10 cellular contexts compared by ENCODE assay signal in genomic region chr13:49560270-49561063, GRCh38. TPM values are rescaled to one million over a fixed set of nuclear protein-coding genes. Genes with fewer than 3 reads are reported as not detected.
DNase-seq lines count a peak whose midpoint lies in the region; ATAC-seq and TF ChIP-seq lines count a peak whose summit lies in the region.
"Had no signal": no experiment of that assay in that cellular context is flagged by ENCODE, and none has a peak within 500 bp of the region (broad histone marks: within the 10 kb centered on the region; RNA-seq: fewer than 3 reads in every experiment).

No MANE protein-coding gene starts in this region.

- H3K27ac Mint-ChIP-seq in stimulated activated effector memory CD8-positive, alpha-beta T cell treated with anti-CD3 and anti-CD28 coated beads, Interleukin-12 subunit alpha, Interleukin-12 subunit beta, amount 100 ng/mL, for 72 hours: peak overlapping the region; percentile 75
- H3K27ac Mint-ChIP-seq: activated CD4-positive, alpha-beta memory T cell treated with anti-CD3 and anti-CD28 coated beads for 36 hours had no signal

- H3K27me3 ChIP-seq in H7 (ENCODE audit: control insufficient read depth, insufficient read depth, low read length): no peaks in the 10 kb centered on the region
- H3K27me3 ChIP-seq in left ventricle myocardium inferior (ENCODE audit: low read depth): no peaks in the 10 kb centered on the region
- H3K27me3 ChIP-seq: esophagus muscularis mucosa had no signal

- DNase-seq in H7 (peak; percentile 50), RWPE1 (ENCODE audit: low spot score) (peak; percentile 14), left ventricle myocardium inferior (no peak), NCI-H2029 (lab: John Stamatoyannopoulos, UW) (no peak)
- no peak for DNase-seq in stimulated activated effector memory CD8-positive, alpha-beta T cell treated with anti-CD3 and anti-CD28 coated beads, Interleukin-12 subunit alpha, Interleukin-12 subunit beta, amount 100 ng/mL, for 72 hours (ENCODE audit: low spot score in 2 of 2)
- DNase-seq: activated CD4-positive, alpha-beta memory T cell treated with anti-CD3 and anti-CD28 coated beads for 36 hours; NCI-H1436 had no signal

- peaks cover 19% of the 10 kb centered on the region for H3K4me1 ChIP-seq in left ventricle myocardium inferior
- H3K4me1 ChIP-seq: esophagus muscularis mucosa had no signal

- no peak overlapping the region for H3K4me3 Mint-ChIP-seq in stimulated activated effector memory CD8-positive, alpha-beta T cell treated with anti-CD3 and anti-CD28 coated beads, Interleukin-12 subunit alpha, Interleukin-12 subunit beta, amount 100 ng/mL, for 72 hours
- H3K4me3 Mint-ChIP-seq: activated CD4-positive, alpha-beta memory T cell treated with anti-CD3 and anti-CD28 coated beads for 36 hours had no signal

- POLR2A ChIA-PET in RWPE1 (lab: Yijun Ruan, JAX; ENCODE audit: low non-redundant PET): interaction anchor here (0.6 kb wide), 1 partner anchor 241 kb away, joined by 5 read pairs; no protein-coding TSS in a partner anchor

- intact Hi-C loops in left ventricle myocardium inferior (cut with micrococcal nuclease): no loop called here

- H3K36me3 ChIP-seq in H7 (replicated peaks; ENCODE audit: control insufficient read depth, insufficient read depth, low read length) (peaks cover 4% of the 10 kb centered on the region), left ventricle myocardium inferior (peaks cover 57% of the 10 kb centered on the region)

- CTCF ChIA-PET in RWPE1 (lab: Yijun Ruan, JAX): interaction anchor here (1.3 to 1.5 kb wide), 2 partner anchors 42 to 46 kb away, joined by 3 to 5 read pairs; no protein-coding TSS in a partner anchor

- H3K4me3 ChIP-seq in H7 (ENCODE audit: insufficient read depth, low read depth, low read length) (no peak overlapping the region), left ventricle myocardium inferior (no peak overlapping the region)
- H3K4me3 ChIP-seq: esophagus muscularis mucosa had no signal

- H3K27ac ChIP-seq in RWPE1: no peak overlapping the region
- H3K27ac ChIP-seq in left ventricle myocardium inferior (replicated peaks): peak overlapping the region; percentile 84
- H3K27ac ChIP-seq: esophagus muscularis mucosa had no signal

- H3K9me3 ChIP-seq in left ventricle myocardium inferior (replicated peaks): no peaks in the 10 kb centered on the region
- H3K9me3 ChIP-seq: esophagus muscularis mucosa had no signal

- H3K36me3 Mint-ChIP-seq in stimulated activated effector memory CD8-positive, alpha-beta T cell treated with anti-CD3 and anti-CD28 coated beads, Interleukin-12 subunit alpha, Interleukin-12 subunit beta, amount 100 ng/mL, for 72 hours: peaks cover 86% of the 10 kb centered on the region

- no peak for TF ChIP-seq CTCF in RWPE1 (conservative IDR thresholded peaks at IDR 0.05; ENCODE audit: low read depth)
- peak; percentile 24 for TF ChIP-seq CTCF in left ventricle myocardium inferior (IDR thresholded peaks at IDR 0.05; ENCODE audit: borderline replicate concordance)

- H3K9me3 Mint-ChIP-seq in stimulated activated effector memory CD8-positive, alpha-beta T cell treated with anti-CD3 and anti-CD28 coated beads, Interleukin-12 subunit alpha, Interleukin-12 subunit beta, amount 100 ng/mL, for 72 hours: no peaks in the 10 kb centered on the region
- H3K9me3 Mint-ChIP-seq: activated CD4-positive, alpha-beta memory T cell treated with anti-CD3 and anti-CD28 coated beads for 36 hours had no signal

- no peaks in the 10 kb centered on the region for H3K4me1 Mint-ChIP-seq in stimulated activated effector memory CD8-positive, alpha-beta T cell treated with anti-CD3 and anti-CD28 coated beads, Interleukin-12 subunit alpha, Interleukin-12 subunit beta, amount 100 ng/mL, for 72 hours

- ATAC-seq in stimulated activated effector memory CD8-positive, alpha-beta T cell treated with anti-CD3 and anti-CD28 coated beads, Interleukin-12 subunit alpha, Interleukin-12 subunit beta, amount 100 ng/mL, for 72 hours: no peak
- ATAC-seq in HG02610 (IDR thresholded peaks at IDR 0.05; ENCODE audit: unreplicated experiment): no peak
- ATAC-seq in GM19397 (IDR thresholded peaks at IDR 0.05; ENCODE audit: unreplicated experiment): no peak

RNA-seq across cellular contexts. Expression of gene RCBTB1, which starts 24.9 kb away (rescaled TPM):
- 17.7 and 20.8 TPM in 2 replicates for total RNA-seq in H7 (2014; rRNA removed; shearing (Covaris generic))
- 21.6 TPM for total RNA-seq in left ventricle myocardium inferior

Comparison
In these comparisons a context has a peak if more than half of its experiments do, and no peak if none do; other contexts are left out.
1. DNase-seq: peak in H7 (single experiment) and RWPE1 (single experiment); none in left ventricle myocardium inferior (single experiment), stimulated activated effector memory CD8-positive, alpha-beta T cell treated with anti-CD3 and anti-CD28 coated beads, Interleukin-12 subunit alpha, Interleukin-12 subunit beta, amount 100 ng/mL, for 72 hours (0 of 2) and NCI-H2029 (single experiment).